8 cellular contexts compared by ENCODE assay signal in genomic region chr12:52032431-52032796, GRCh38. TPM values are rescaled to one million over a fixed set of nuclear protein-coding genes. Genes with fewer than 3 reads are reported as not detected.
DNase-seq lines count a peak whose midpoint lies in the region; ATAC-seq and TF ChIP-seq lines count a peak whose summit lies in the region.

No MANE protein-coding gene starts in this region.

- H3K4me2 ChIP-seq in IMR-90 (ENCODE audit: low read depth, low read length): peak overlapping the region; percentile 79
- peak overlapping the region; percentile 91 for H3K4me2 ChIP-seq in skeletal muscle satellite cell (ENCODE audit: low read length)

- H3K56ac ChIP-seq in IMR-90 (ENCODE audit: extremely low read depth, insufficient read depth, low read length): no peak overlapping the region

- TF ChIP-seq POLR2A in IMR-90 (IDR thresholded peaks at IDR 0.05; ENCODE audit: low read depth, low read length): 0 out of 2 replicates have a peak, but pooled peaks have one; percentile 61

- H3K27me3 ChIP-seq in IMR-90 (ENCODE audit: control insufficient read depth, insufficient read depth, low read length) (no peaks in the 10 kb centered on the region), skeletal muscle satellite cell (ENCODE audit: control insufficient read depth, insufficient read depth, low read length) (no peaks in the 10 kb centered on the region)

- TSS peak; percentile 95 for BruUV-seq in IMR-90 (replicated peaks; lab: Mats Ljungman, UMichigan)

- POLR2A ChIA-PET in IMR-90 (lab: Charles Lee; ENCODE audit: unreplicated experiment): interaction anchor here (0.9 to 1.2 kb wide), 4 partner anchors 14 to 32 kb away, joined by 3 to 5 read pairs (median 3); partner anchors contain the start of gene NR4A1

- H3K9ac ChIP-seq in IMR-90 (ENCODE audit: low read depth, low read length) (peak overlapping the region; percentile 2; the same call in 1 of the 2 replicates), skeletal muscle satellite cell (ENCODE audit: low read depth, low read length) (peak overlapping the region; percentile 76)

- no peak for TF ChIP-seq RAD21 in IMR-90 (IDR thresholded peaks at IDR 0.05; ENCODE audit: low read length)

- H3K36me3 ChIP-seq in IMR-90 (ENCODE audit: control insufficient read depth, insufficient read depth, low read length): no peaks in the 10 kb centered on the region
- no peaks in the 10 kb centered on the region for H3K36me3 ChIP-seq in skeletal muscle satellite cell (ENCODE audit: insufficient read depth, low read length)

- peak overlapping the region; percentile 89 to 96 (median 92) for H3K27ac Mint-ChIP-seq in immature natural killer cell

- ATAC-seq in IMR-90 (ENCODE audit: low read depth) (peak; percentile 44), GM18861 (IDR thresholded peaks at IDR 0.05; ENCODE audit: unreplicated experiment) (no peak), HG03439 (IDR thresholded peaks at IDR 0.05; ENCODE audit: unreplicated experiment) (no peak)

- CTCF ChIA-PET in IMR-90 (lab: Yijun Ruan, JAX): interaction anchor here (1.0 to 1.6 kb wide), 5 partner anchors 9 to 50 kb away, joined by 4 to 9 read pairs (median 5); partner anchors contain the start of gene NR4A1

- no CpG with 5 or more reads among the region's 5 CpGs for WGBS in IMR-90 (ENCODE audit: extremely low coverage in 2 of 2, insufficient read length in 1 of 2), 2 experiments

- peak overlapping the region in 1 of 2 experiments; percentile 42; a peak in 1 of 4 replicates for H4K8ac ChIP-seq in IMR-90 (ENCODE audit: low read depth in 2 of 2, low read length in 2 of 2)

- H3K9me3 ChIP-seq in IMR-90 (ENCODE audit: control insufficient read depth, insufficient read depth, low read length): no peaks in the 10 kb centered on the region
- no peaks in the 10 kb centered on the region for H3K9me3 ChIP-seq in skeletal muscle satellite cell (replicated peaks; ENCODE audit: low read length)

- in situ Hi-C loops in IMR-90 (cut with MboI; ENCODE audit: low sequenced_read_pairs): no loop called here
- in situ Hi-C loops in astrocyte of the cerebellum (cut with HindIII; ENCODE audit: low sequenced_read_pairs): loop anchor here (5.0 kb wide), 1 partner anchor 60 kb away; no protein-coding TSS in a partner anchor

- peak overlapping the region; percentile 19; the same call in 1 of the 2 replicates for H3K4ac ChIP-seq in IMR-90 (ENCODE audit: low read depth, low read length)

- peaks cover 19 to 25% of the 10 kb centered on the region in 2 donors for H3K4me1 Mint-ChIP-seq in immature natural killer cell

- H2AFZ ChIP-seq in IMR-90 (replicated peaks; ENCODE audit: low read length, poor library complexity): peak overlapping the region; percentile 93

- no peak overlapping the region for H4K91ac ChIP-seq in IMR-90 (ENCODE audit: insufficient read depth, low read depth, low read length)

- DNase-seq in Ammon's horn (ENCODE audit: low spot score) (peak; percentile 79), IMR-90 (peak; percentile 80), astrocyte of the cerebellum (ENCODE audit: low read depth) (peak; percentile 57), immature natural killer cell (no peak), HuH-7 (ENCODE audit: low spot score) (no peak)

- peak overlapping the region; percentile 75 to 82 (median 78) for H3K4me3 Mint-ChIP-seq in immature natural killer cell

- H3K27me3 Mint-ChIP-seq in immature natural killer cell (ENCODE audit: low read depth in 3 of 3): peaks cover 2 to 21% (median 9%) of the 10 kb centered on the region in 3 donors

- H3K9me1 ChIP-seq in IMR-90 (ENCODE audit: insufficient read depth, low read length): peaks cover 2% of the 10 kb centered on the region

- H2BK15ac ChIP-seq in IMR-90 (ENCODE audit: low read depth, low read length): no peak overlapping the region

- 0 out of 2 replicates have a peak overlapping the region, but pooled peaks have one; percentile 3 for H2AK5ac ChIP-seq in IMR-90 (ENCODE audit: low read depth, low read length)

- H4K5ac ChIP-seq in IMR-90 (ENCODE audit: low read depth, low read length): no peak overlapping the region

- H3K36me3 Mint-ChIP-seq in immature natural killer cell: no peaks in the 10 kb centered on the region

- no peak overlapping the region for H2BK120ac ChIP-seq in IMR-90 (ENCODE audit: low read depth, low read length)

- H3K14ac ChIP-seq in IMR-90 (replicated peaks; ENCODE audit: low read depth, low read length): peak overlapping the region; percentile 29; the same call in 1 of the 2 replicates

- peak overlapping the region; percentile 20; the same call in 1 of the 2 replicates for H3K4me3 ChIP-seq in IMR-90 (ENCODE audit: insufficient read depth, low read depth, low read length)
- H3K4me3 ChIP-seq in astrocyte of the cerebellum (ENCODE audit: low read depth, low read length): peak overlapping the region; percentile 36
- peak overlapping the region; percentile 62 for H3K4me3 ChIP-seq in skeletal muscle satellite cell (ENCODE audit: low read length)

- H3K9me3 Mint-ChIP-seq in immature natural killer cell: no peaks in the 10 kb centered on the region

- H4K20me1 ChIP-seq in IMR-90 (ENCODE audit: insufficient read depth, low read length): no peaks in the 10 kb centered on the region

- H3K4me1 ChIP-seq in IMR-90 (ENCODE audit: control insufficient read depth, insufficient read depth, low read length) (peaks cover 8% of the 10 kb centered on the region), skeletal muscle satellite cell (ENCODE audit: control insufficient read depth, insufficient read depth, low read length) (peaks cover 25% of the 10 kb centered on the region)

- no peak overlapping the region; the same call in 1 of the 2 replicates for H3K18ac ChIP-seq in IMR-90 (ENCODE audit: low read depth, low read length)

- intact Hi-C loops in IMR-90 (cut with micrococcal nuclease): loop anchor here (2.0 kb wide), 2 partner anchors 38 to 50 kb away; no protein-coding TSS in a partner anchor

- H2BK20ac ChIP-seq in IMR-90 (ENCODE audit: low read depth, low read length): 0 out of 2 replicates have a peak overlapping the region, but pooled peaks have one; percentile 12

- no peak for TF ChIP-seq CTCF in IMR-90 (conservative IDR thresholded peaks at IDR 0.05; ENCODE audit: low read depth, low read length)
- no peak for TF ChIP-seq CTCF in astrocyte of the cerebellum (IDR thresholded peaks at IDR 0.05; ENCODE audit: low read depth, low read length, missing control alignments)

- peak overlapping the region; percentile 17 for H2AK9ac ChIP-seq in IMR-90 (replicated peaks; ENCODE audit: low read depth, low read length, poor library complexity)

- peaks cover 0 to 11% of the 10 kb centered on the region in 2 experiments; a peak in 2 of 4 replicates for H3K79me1 ChIP-seq in IMR-90 (ENCODE audit: low read depth in 1 of 2, low read length in 2 of 2)

- dilution Hi-C loops in IMR-90 (cut with HindIII; ENCODE audit: low sequenced_read_pairs, unreplicated experiment): no loop called here

- 0 out of 2 replicates have a peak overlapping the region, but pooled peaks have one; percentile 25 for H3K27ac ChIP-seq in IMR-90 (ENCODE audit: insufficient read depth, low read length)

- peak overlapping the region; percentile 11 for H2BK5ac ChIP-seq in IMR-90 (ENCODE audit: low read depth, low read length, poor library complexity, severe bottlenecking)

- no peak overlapping the region; the same call in 1 of the 2 replicates for H3K23ac ChIP-seq in IMR-90 (ENCODE audit: low read depth, low read length)

TF ChIP-seq in IMR-90, 13 proteins besides CTCF, POLR2A, EP300 and RAD21:
- 0 out of 2 replicates have a peak, but pooled peaks have one; percentile 10 for TF ChIP-seq CEBPB (IDR thresholded peaks at IDR 0.05; ENCODE audit: low read depth, low read length)
- TF ChIP-seq RFX5 (IDR thresholded peaks at IDR 0.05; ENCODE audit: low read depth, low read length): no peak
- no peak for TF ChIP-seq RCOR1 (IDR thresholded peaks at IDR 0.05; ENCODE audit: insufficient replicate concordance, low read length)

RNA-seq across cellular contexts. Expression of gene NR4A1, which starts 18.8 kb away (rescaled TPM):
- total RNA-seq in IMR-90 (2012; rRNA removed): 6.6 and 23.1 TPM in 2 replicates
- 34.1 and 120 TPM in 2 replicates for polyA plus RNA-seq in IMR-90 (2012; rRNA removed)
- polyA plus RNA-seq in IMR-90 (2012; cell fraction: cytosol; rRNA removed): 127 and 458 TPM in 2 replicates
- polyA plus RNA-seq in IMR-90 (2012; cell fraction: nucleus; rRNA removed; ENCODE audit: low replicate concordance): 1,801 and 2,637 TPM in 2 replicates
- 1 to 10 TPM in 2 of 3 donors, under 1 TPM in 1; 0.83 to 2.1 (median 1.3) TPM for polyA plus RNA-seq in immature natural killer cell
- total RNA-seq in skeletal muscle satellite cell (2012; rRNA removed): 1.1 and 1.5 TPM in 2 replicates

RNA-seq across cellular contexts. Expression of gene TAMALIN, which starts 25.7 kb away (rescaled TPM):
- total RNA-seq in IMR-90 (2012; rRNA removed): 2.5 and 2.7 TPM in 2 replicates
- 5.3 and 5.9 TPM in 2 replicates for polyA plus RNA-seq in IMR-90 (2012; rRNA removed)
- 6.4 and 9.7 TPM in 2 replicates for polyA plus RNA-seq in IMR-90 (2012; cell fraction: cytosol; rRNA removed)
- polyA plus RNA-seq in IMR-90 (2012; cell fraction: nucleus; rRNA removed; ENCODE audit: low replicate concordance): 20.2 and 22.8 TPM in 2 replicates
- 1 to 10 TPM; 1.1 to 3.1 (median 1.2) TPM for polyA plus RNA-seq in immature natural killer cell
- 3.5 and 7.9 TPM in 2 replicates for total RNA-seq in skeletal muscle satellite cell (2012; rRNA removed)

RNA-seq across cellular contexts. Expression of gene ATG101, which starts 37.4 kb away (rescaled TPM):
- total RNA-seq in IMR-90 (2012; rRNA removed): 158 and 167 TPM in 2 replicates
- polyA plus RNA-seq in IMR-90 (2012; rRNA removed): 93.9 and 113 TPM in 2 replicates
- polyA plus RNA-seq in IMR-90 (2012; cell fraction: cytosol; rRNA removed): 181 and 193 TPM in 2 replicates
- polyA plus RNA-seq in IMR-90 (2012; cell fraction: nucleus; rRNA removed; ENCODE audit: low replicate concordance): 267 and 321 TPM in 2 replicates
- polyA plus RNA-seq in immature natural killer cell: 10 to 100 TPM; 25.8 to 50.8 (median 32.2) TPM
- total RNA-seq in skeletal muscle satellite cell (2012; rRNA removed): 45.9 and 56.3 TPM in 2 replicates

RNA-seq across cellular contexts. Expression of gene SMIM41, which starts 47.1 kb away (rescaled TPM):
- total RNA-seq in IMR-90 (2012; rRNA removed): not detected in 2 replicates
- not detected in 2 replicates for polyA plus RNA-seq in IMR-90 (2012; rRNA removed)
- polyA plus RNA-seq in IMR-90 (2012; cell fraction: cytosol; rRNA removed): 0.04 and 0.17 TPM in 2 replicates
- 0.14 and 0.45 TPM in 2 replicates for polyA plus RNA-seq in IMR-90 (2012; cell fraction: nucleus; rRNA removed; ENCODE audit: low replicate concordance)
- not detected for polyA plus RNA-seq in immature natural killer cell
- not detected in 2 replicates for total RNA-seq in skeletal muscle satellite cell (2012; rRNA removed)

Comparison
In these comparisons a context has a peak if more than half of its experiments do, and no peak if none do; other contexts are left out.
1. DNase-seq: peak in Ammon's horn (single experiment), IMR-90 (single experiment) and astrocyte of the cerebellum (single experiment); none in immature natural killer cell (0 of 3) and HuH-7 (single experiment).
2. RNA of gene NR4A1, which starts 18.8 kb away (polyA plus RNA-seq): 34.1 to 2,637 TPM in IMR-90; 0.83 to 2.1 TPM in immature natural killer cell; every median in the first group is over 10 times any median in the second.
3. Peak in every context shown above with its lines, with median percentiles within 50 percentile points of each other: H3K4me3 ChIP-seq.